In the genomic region with DNA sequence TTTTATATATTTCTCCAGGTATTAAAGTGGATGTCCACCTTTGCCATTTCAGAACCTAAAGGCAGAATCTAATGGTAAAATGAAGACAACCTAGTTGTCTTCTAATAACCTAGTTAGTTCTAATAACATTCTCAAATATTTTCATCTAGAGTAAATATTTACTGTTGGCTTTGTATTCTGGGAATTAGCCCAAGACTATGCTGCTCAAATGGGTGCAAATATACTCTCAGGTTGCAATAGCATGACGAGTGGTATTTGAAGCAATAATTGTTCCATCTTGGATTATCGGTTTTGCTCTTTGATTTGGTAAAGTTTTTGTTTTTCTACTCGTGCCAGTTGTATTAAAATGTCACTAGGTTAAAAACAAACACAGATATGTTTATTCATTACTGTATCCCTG, we compare ENCODE assay signal across 14 cellular contexts.
DNase-seq lines count a peak whose midpoint lies in the region; ATAC-seq lines count a peak whose summit lies in the region.
"Had no signal": no experiment of that assay in that cellular context is flagged by ENCODE, and none has a peak within 500 bp of the region (broad histone marks: within the 10 kb centered on the region; RNA-seq: fewer than 3 reads in every experiment).

No MANE protein-coding gene starts in this region.

- DNase-seq in NCI-H1105 treated with DMSO at 0.1 percent for 48 hours (lab: John Stamatoyannopoulos, UW) (peak; percentile 28), NCI-H1105 (lab: John Stamatoyannopoulos, UW) (no peak), DMS79 (lab: John Stamatoyannopoulos, UW) (peak; percentile 45), NCI-H2029 treated with DMSO at 0.1 percent for 48 hours (lab: John Stamatoyannopoulos, UW) (peak; percentile 91), middle frontal gyrus (ENCODE audit: extremely low spot score, low spot score) (no peak)
- DNase-seq: CD4-positive, alpha-beta memory T cell; DMS153; GDM1; H9; KBM-7 had no signal

- ATAC-seq in GM19351 (IDR thresholded peaks at IDR 0.05; ENCODE audit: unreplicated experiment) (no peak), HG03108 (IDR thresholded peaks at IDR 0.05; ENCODE audit: unreplicated experiment) (no peak)
- ATAC-seq: A549, HepG2 had no signal

Comparison
In these comparisons a context has a peak if more than half of its experiments do, and no peak if none do; other contexts are left out.
1. DNase-seq: peak in NCI-H1105 treated with DMSO at 0.1 percent for 48 hours (single experiment), DMS79 (single experiment) and NCI-H2029 treated with DMSO at 0.1 percent for 48 hours (single experiment); none in NCI-H1105 (single experiment) and middle frontal gyrus (single experiment).